In genomic region chr6:111361648-111362047, GRCh38 we compare ENCODE assay signal across 7 cellular contexts.
A peak's percentile ranks its signal among the peaks of the same experiment; 100 is the strongest.
DNase-seq lines count a peak whose midpoint lies in the region; ATAC-seq and TF ChIP-seq lines count a peak whose summit lies in the region.

No MANE protein-coding gene starts in this region.

- H3K27me3 ChIP-seq in GM06990 (replicated peaks; ENCODE audit: control insufficient read depth, insufficient read depth, low read length), result no peaks in the 10 kb centered on the region

- DNase-seq in GM06990 (ENCODE audit: extremely low read depth, insufficient read length) (no peak), NCI-H1694 (lab: John Stamatoyannopoulos, UW) (peak; percentile 5), MCF 10A (ENCODE audit: unreplicated experiment) (peak; percentile 56), left colon (peak in 1 of 2 donors; percentile 19), activated gamma-delta T cell treated with Interleukin-2 at 50 U/mL for 16 hours (no peak)

- H3K9me3 Mint-ChIP-seq in MCF 10A (ENCODE audit: unreplicated experiment), result no peaks in the 10 kb centered on the region

- CTCF ChIA-PET in MCF 10A (lab: Yijun Ruan, JAX), result interaction anchor here (0.6 to 2.5 kb wide), 4 partner anchors 19 to 229 kb away, joined by 3 to 13 read pairs (median 3); no protein-coding TSS in a partner anchor

- POLR2A ChIA-PET in MCF 10A (lab: Yijun Ruan, JAX), result interaction anchor here (2.5 kb wide), 1 partner anchor 117 kb away, joined by 13 read pairs; no protein-coding TSS in a partner anchor

- no peaks in the 10 kb centered on the region for H3K27me3 Mint-ChIP-seq in MCF 10A (ENCODE audit: insufficient read depth, unreplicated experiment)

- H3K27ac Mint-ChIP-seq in MCF 10A (ENCODE audit: low read depth, unreplicated experiment), result no peak overlapping the region

- no peak overlapping the region for H3K4me3 Mint-ChIP-seq in MCF 10A (ENCODE audit: unreplicated experiment)

- H3K4me1 Mint-ChIP-seq in MCF 10A (ENCODE audit: insufficient read depth, unreplicated experiment), result no peaks in the 10 kb centered on the region

- no peak overlapping the region for H3K4me3 ChIP-seq in GM06990 (replicated peaks; ENCODE audit: low read depth, low read length)

- peak; percentile 12 for TF ChIP-seq CTCF in GM06990 (IDR thresholded peaks at IDR 0.05; ENCODE audit: insufficient read depth, low read length, poor library complexity, severe bottlenecking)
- peak; percentile 53 for TF ChIP-seq CTCF in MCF 10A (IDR thresholded peaks at IDR 0.05; ENCODE audit: unreplicated experiment)

- peaks cover 14% of the 10 kb centered on the region for H3K36me3 Mint-ChIP-seq in MCF 10A (ENCODE audit: insufficient read depth, unreplicated experiment)

- peak; percentile 29 for ATAC-seq in left colon
- no peak for ATAC-seq in GM18867 (IDR thresholded peaks at IDR 0.05; ENCODE audit: unreplicated experiment)
- ATAC-seq in HG02571 (IDR thresholded peaks at IDR 0.05; ENCODE audit: unreplicated experiment), result no peak

- BruUV-seq in MCF 10A (replicated peaks; lab: Mats Ljungman, UMichigan), result no TSS peak

- intact Hi-C loops in MCF 10A (cut with micrococcal nuclease), result loop anchor here (1.0 to 5.0 kb wide), 3 partner anchors 117 to 681 kb away; no protein-coding TSS in a partner anchor
- intact Hi-C loops in left colon (cut with DNase I, micrococcal nuclease), result no loop called here

- peaks cover under 1% of the 10 kb centered on the region for H3K36me3 ChIP-seq in GM06990 (ENCODE audit: control insufficient read depth, insufficient read depth, low read length)

Comparison
In these comparisons a context has a peak if more than half of its experiments do, and no peak if none do; other contexts are left out.
1. DNase-seq: peak in NCI-H1694 (single experiment) and MCF 10A (single experiment); none in GM06990 (single experiment) and activated gamma-delta T cell treated with Interleukin-2 at 50 U/mL for 16 hours (single experiment).